ENCODE assay signal across 21 cellular contexts in genomic region chr20:51451484-51451883, GRCh38.
DNase-seq lines count a peak whose midpoint lies in the region; ATAC-seq, FAIRE-seq and TF ChIP-seq lines count a peak whose summit lies in the region.
"Had no signal": no experiment of that assay in that cellular context is flagged by ENCODE, and none has a peak within 500 bp of the region (broad histone marks: within the 10 kb centered on the region; RNA-seq: fewer than 3 reads in every experiment).

No MANE protein-coding gene starts in this region.

- H3K4me1 ChIP-seq in H9 (ENCODE audit: insufficient read depth, low read length) (no peaks in the 10 kb centered on the region), RWPE2 (ENCODE audit: insufficient read depth, poor library complexity, severe bottlenecking) (peaks cover 18% of the 10 kb centered on the region), HepG2 (ENCODE audit: insufficient read depth, low read length) (peaks cover 21% of the 10 kb centered on the region)

- H2BK15ac ChIP-seq in H9 (ENCODE audit: low read depth, low read length): no peak overlapping the region

- TF ChIP-seq RAD21 in HepG2 (CRISPR knock-in tag; IDR thresholded peaks at IDR 0.05): no peak

- no peak overlapping the region for H3T11ph ChIP-seq in H9 (ENCODE audit: low read length)

- H2AFZ ChIP-seq in H9 (ENCODE audit: low read length): no peak overlapping the region
- H2AFZ ChIP-seq in HepG2 (ENCODE audit: low read length): no peak overlapping the region
- H2AFZ ChIP-seq: GM23248 had no signal

- H3K14ac ChIP-seq in H9 (ENCODE audit: insufficient read depth, low read length): no peak overlapping the region

- no peak overlapping the region for H2AK5ac ChIP-seq in H9 (ENCODE audit: insufficient read length, low read length)

- no peaks in the 10 kb centered on the region for H3K9me3 Mint-ChIP-seq in activated T-cell treated with anti-CD3 and anti-CD28 coated beads, Interleukin-2, amount 50 U/mL, for 72 hours
- H3K9me3 Mint-ChIP-seq in activated T-cell treated with anti-CD3 and anti-CD28 coated beads, Interleukin-2, amount 50 U/mL, for 4 hours: no peaks in the 10 kb centered on the region
- no peaks in the 10 kb centered on the region; a peak in 1 of 5 replicates for H3K9me3 Mint-ChIP-seq in H9

- no peaks in the 10 kb centered on the region for H4K20me1 ChIP-seq in H9 (ENCODE audit: control insufficient read depth, insufficient read depth, insufficient read length)
- H4K20me1 ChIP-seq in HepG2 (ENCODE audit: insufficient read depth, low read length): peaks cover 5% of the 10 kb centered on the region; the same call in 1 of the 2 replicates

- FAIRE-seq in HepG2 (lab: Jason Lieb, UNC): no peak
- FAIRE-seq: GM12891, GM18507 had no signal

- TF ChIP-seq EP300 in HepG2 (IDR thresholded peaks at IDR 0.05; ENCODE audit: low read depth in 2 of 2, low read length in 2 of 2): no peak
- no peak for TF ChIP-seq EP300 in HepG2 (CRISPR knock-in tag; IDR thresholded peaks at IDR 0.05; ENCODE audit: borderline replicate concordance)

- no peak overlapping the region for H3K18ac ChIP-seq in H9 (ENCODE audit: insufficient read length, low read depth, low read length)

- no peak overlapping the region for H4K5ac ChIP-seq in H9 (ENCODE audit: insufficient read length, low read depth, low read length)

- H3K9ac ChIP-seq in H9 (ENCODE audit: extremely low read depth, insufficient read length, low read length): no peak overlapping the region
- no peak overlapping the region for H3K9ac ChIP-seq in HepG2 (ENCODE audit: insufficient read depth, low read depth, low read length)
- H3K9ac ChIP-seq: GM23248 had no signal

- POLR2A ChIA-PET in HepG2 (lab: Yijun Ruan, JAX): no interaction called here

- H3K23me2 ChIP-seq in H9 (ENCODE audit: insufficient read length, low read depth, low read length, poor library complexity, severe bottlenecking): no peaks in the 10 kb centered on the region

- no peak for ATAC-seq in activated T-cell treated with anti-CD3 and anti-CD28 coated beads, Interleukin-2, amount 50 U/mL, for 72 hours (replicated peaks in 1 of 2)
- no peak for ATAC-seq in activated T-cell treated with anti-CD3 and anti-CD28 coated beads, Interleukin-2, amount 50 U/mL, for 4 hours
- ATAC-seq in RWPE2 (ENCODE audit: low read depth) (no peak), HepG2 (no peak)
- ATAC-seq: PC-3 had no signal

- DNase-seq in activated T-cell treated with anti-CD3 and anti-CD28 coated beads, Interleukin-2, amount 50 U/mL, for 72 hours: no peak
- DNase-seq in activated T-cell treated with anti-CD3 and anti-CD28 coated beads, Interleukin-2, amount 50 U/mL, for 4 hours: no peak
- DNase-seq in H9 (no peak), RWPE2 (ENCODE audit: low spot score) (peak; percentile 80), HepG2 (ENCODE audit: low spot score) (no peak), NCI-H1092 (lab: John Stamatoyannopoulos, UW) (no peak), GM10266 (ENCODE audit: extremely low spot score) (no peak)
- no peak for DNase-seq in stimulated activated CD4-positive, alpha-beta T cell treated with anti-CD3 and anti-CD28 coated beads, Interleukin-1b, Interleukin-23, amount 100 ng/mL, for 48 hours
- DNase-seq: DMS 273 treated with DMSO at 0.1 percent for 48 hours; GDM1; GM23248; NCI-H1436; NCI-H2029; NCI-H2171; NCI-H446; NK-92 treated with Interleukin-12 subunit alpha and Interleukin-12 subunit beta, amount 100 ng/mL, for 24 hours; PC-3 had no signal

- CTCF ChIA-PET in HepG2 (lab: Yijun Ruan, JAX; ENCODE audit: low intra/inter-chr PET ratio, low total read pairs): no interaction called here

- H3K27me3 ChIP-seq in H9 (ENCODE audit: insufficient read depth, low read length) (no peaks in the 10 kb centered on the region), RWPE2 (ENCODE audit: insufficient read depth, poor library complexity, severe bottlenecking) (no peaks in the 10 kb centered on the region), HepG2 (ENCODE audit: control insufficient read depth in 1 of 2, insufficient read depth in 2 of 2, low read length in 2 of 2) (no peaks in the 10 kb centered on the region)
- H3K27me3 ChIP-seq: SJSA1 had no signal

- H2BK5ac ChIP-seq in H9 (ENCODE audit: insufficient read length, low read length): no peak overlapping the region

- H2BK120ac ChIP-seq in H9 (ENCODE audit: low read depth, low read length, poor library complexity, severe bottlenecking): no peak overlapping the region

- H3K4me3 ChIP-seq in RWPE2 (ENCODE audit: severe bottlenecking) (no peak overlapping the region), HepG2 (replicated peaks in 1 of 3; ENCODE audit: insufficient read depth in 1 of 3, low read depth in 2 of 3, low read length in 3 of 3) (no peak overlapping the region)
- H3K4me3 ChIP-seq: GM23248, SJSA1 had no signal

- intact Hi-C loops in HepG2 (cut with micrococcal nuclease; ENCODE audit: unreplicated experiment): loop anchor here (10.0 kb wide), 1 partner anchor 67 kb away; no protein-coding TSS in a partner anchor

- WGBS in H9 (ENCODE audit: extremely low coverage, insufficient read length, low lambda C conversion rate): no CpG with 5 or more reads among the region's 12 CpGs
- WGBS in HepG2 (ENCODE audit: low lambda C conversion rate): 97% methylated on average over 12 of the region's 12 CpGs

- H3K56ac ChIP-seq in H9 (ENCODE audit: insufficient read length, low read depth, low read length): no peak overlapping the region

- H3K23ac ChIP-seq in H9 (ENCODE audit: insufficient read length, low read depth, low read length): no peak overlapping the region

- H3K4me3 Mint-ChIP-seq in activated T-cell treated with anti-CD3 and anti-CD28 coated beads, Interleukin-2, amount 50 U/mL, for 72 hours: no peak overlapping the region
- H3K4me3 Mint-ChIP-seq in activated T-cell treated with anti-CD3 and anti-CD28 coated beads, Interleukin-2, amount 50 U/mL, for 4 hours: no peak overlapping the region
- H3K4me3 Mint-ChIP-seq in H9: no peak overlapping the region

- TF ChIP-seq POLR2A in HepG2 (IDR thresholded peaks at IDR 0.05; ENCODE audit: insufficient read depth in 1 of 2, low read depth in 2 of 2, low read length in 2 of 2): no peak

- H3K79me1 ChIP-seq in H9 (ENCODE audit: insufficient read depth, low read depth, low read length, poor library complexity, severe bottlenecking): no peaks in the 10 kb centered on the region

- no TSS peak for BruUV-seq in HepG2 (replicated peaks; lab: Mats Ljungman, UMichigan)

- H3K9me3 ChIP-seq in H9 (ENCODE audit: control insufficient read depth, low read depth, low read length): no peaks in the 10 kb centered on the region
- H3K9me3 ChIP-seq in RWPE2 (ENCODE audit: severe bottlenecking): no peaks in the 10 kb centered on the region
- peaks cover 7% of the 10 kb centered on the region; the same call in 1 of the 2 replicates for H3K9me3 ChIP-seq in HepG2 (ENCODE audit: low read length)

- no peak overlapping the region for H3K4ac ChIP-seq in H9 (ENCODE audit: low read depth, low read length)

- H2BK12ac ChIP-seq in H9 (ENCODE audit: insufficient read length, low read depth, low read length): no peak overlapping the region

- H3K36me3 ChIP-seq in RWPE2 (ENCODE audit: low read depth): no peaks in the 10 kb centered on the region
- peaks cover 4 to 33% of the 10 kb centered on the region in 2 experiments; a peak in 4 of 5 replicates for H3K36me3 ChIP-seq in HepG2 (replicated peaks in 1 of 2; ENCODE audit: control insufficient read depth in 1 of 2, insufficient read depth in 2 of 2, low read length in 2 of 2)
- H3K36me3 ChIP-seq: SJSA1 had no signal

- peaks cover 34% of the 10 kb centered on the region for H3K4me1 Mint-ChIP-seq in activated T-cell treated with anti-CD3 and anti-CD28 coated beads, Interleukin-2, amount 50 U/mL, for 72 hours (ENCODE audit: low read depth)
- peaks cover 21% of the 10 kb centered on the region for H3K4me1 Mint-ChIP-seq in activated T-cell treated with anti-CD3 and anti-CD28 coated beads, Interleukin-2, amount 50 U/mL, for 4 hours (ENCODE audit: low read depth)
- H3K4me1 Mint-ChIP-seq in H9: peaks cover 13 to 18% of the 10 kb centered on the region in 2 experiments

- H3K27ac ChIP-seq in H9 (ENCODE audit: insufficient read length, low read depth, low read length) (no peak overlapping the region), RWPE2 (ENCODE audit: poor library complexity, severe bottlenecking) (no peak overlapping the region), HepG2 (ENCODE audit: extremely low read length, insufficient read depth, low read length) (no peak overlapping the region)
- H3K27ac ChIP-seq: C4-2B, GM23248, SJSA1 had no signal

- no peak overlapping the region for H3K4me2 ChIP-seq in H9 (ENCODE audit: insufficient read depth, insufficient read length, low read length)
- no peak overlapping the region for H3K4me2 ChIP-seq in HepG2 (ENCODE audit: low read depth, low read length)

- no peak overlapping the region for H2BK20ac ChIP-seq in H9 (ENCODE audit: low read depth, low read length, poor library complexity, severe bottlenecking)

- H4K91ac ChIP-seq in H9 (ENCODE audit: insufficient read length, low read depth, low read length): no peak overlapping the region

- TF ChIP-seq CTCF in H9 (conservative IDR thresholded peaks at IDR 0.05): peak; percentile 23; the same call in 1 of the 3 replicates
- TF ChIP-seq CTCF in RWPE2 (IDR thresholded peaks at IDR 0.05; ENCODE audit: poor library complexity, severe bottlenecking): no peak
- TF ChIP-seq CTCF in HepG2 (CRISPR knock-in tag; IDR thresholded peaks at IDR 0.05): no peak
- no peak for TF ChIP-seq CTCF in GM10266 (IDR thresholded peaks at IDR 0.05; ENCODE audit: control insufficient read depth, insufficient read depth, low read depth, missing control alignments)

- in situ Hi-C loops in HepG2 (cut with HindIII; ENCODE audit: extremely low pct_ligation_motif_present, low pct_unique_long_range_greater_than_20kb): no loop called here

- H3K36me3 Mint-ChIP-seq in activated T-cell treated with anti-CD3 and anti-CD28 coated beads, Interleukin-2, amount 50 U/mL, for 72 hours (ENCODE audit: insufficient read depth in 2 of 2): peaks cover 28 to 58% of the 10 kb centered on the region in 2 donors
- peaks cover 52% of the 10 kb centered on the region for H3K36me3 Mint-ChIP-seq in activated T-cell treated with anti-CD3 and anti-CD28 coated beads, Interleukin-2, amount 50 U/mL, for 4 hours (ENCODE audit: insufficient read depth)
- peaks cover 0 to 5% (median 0%) of the 10 kb centered on the region in 3 experiments; a peak in 2 of 7 replicates for H3K36me3 Mint-ChIP-seq in H9 (ENCODE audit: insufficient read depth in 1 of 3, low read depth in 3 of 3)

- no peaks in the 10 kb centered on the region for H3K27me3 Mint-ChIP-seq in activated T-cell treated with anti-CD3 and anti-CD28 coated beads, Interleukin-2, amount 50 U/mL, for 72 hours (ENCODE audit: low read depth)
- no peaks in the 10 kb centered on the region for H3K27me3 Mint-ChIP-seq in activated T-cell treated with anti-CD3 and anti-CD28 coated beads, Interleukin-2, amount 50 U/mL, for 4 hours (ENCODE audit: low read depth)
- H3K27me3 Mint-ChIP-seq in H9 (ENCODE audit: low read depth): peaks cover 2% of the 10 kb centered on the region

- peak overlapping the region; percentile 44 for H3K27ac Mint-ChIP-seq in activated T-cell treated with anti-CD3 and anti-CD28 coated beads, Interleukin-2, amount 50 U/mL, for 72 hours
- no peak overlapping the region for H3K27ac Mint-ChIP-seq in H9

- no peak overlapping the region for H4K8ac ChIP-seq in H9 (replicated peaks; ENCODE audit: insufficient read length, low read depth, low read length)

- no peaks in the 10 kb centered on the region for H3K79me2 ChIP-seq in H9 (ENCODE audit: insufficient read depth, low read length)
- no peaks in the 10 kb centered on the region for H3K79me2 ChIP-seq in HepG2 (ENCODE audit: insufficient read depth, low read length)
